Comparison of ENCODE assay signal across 19 cellular contexts in the genomic region with DNA sequence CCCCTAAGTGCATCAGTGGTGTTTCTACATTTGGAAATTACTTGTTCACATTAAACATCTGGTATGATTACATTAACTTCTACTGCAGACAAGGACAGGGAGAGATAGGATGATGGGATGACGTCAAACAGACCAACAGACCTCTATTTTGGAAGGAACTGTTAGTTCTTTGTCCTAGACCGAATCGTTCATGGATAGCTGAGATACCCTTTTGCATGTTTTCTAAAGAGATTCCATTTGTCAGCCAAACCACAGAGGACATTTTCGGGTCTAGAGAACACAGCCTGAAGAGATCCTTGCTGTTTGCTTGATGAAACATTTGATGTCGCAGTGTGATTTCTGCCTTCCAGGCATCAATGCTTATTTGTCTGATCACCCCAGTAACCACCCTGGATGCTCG. TPM values are rescaled to one million over a fixed set of nuclear protein-coding genes. Genes with fewer than 3 reads are reported as not detected.
DNase-seq lines count a peak whose midpoint lies in the region; ATAC-seq and TF ChIP-seq lines count a peak whose summit lies in the region.
"Had no signal": no experiment of that assay in that cellular context is flagged by ENCODE, and none has a peak within 500 bp of the region (broad histone marks: within the 10 kb centered on the region; RNA-seq: fewer than 3 reads in every experiment).

No MANE protein-coding gene starts in this region.

- no peaks in the 10 kb centered on the region for H3K36me3 ChIP-seq in adipocyte (ENCODE audit: control insufficient read depth, insufficient read depth, low read length, severe bottlenecking)
- no peaks in the 10 kb centered on the region for H3K36me3 ChIP-seq in right atrium auricular region
- H3K36me3 ChIP-seq in tibial artery = no peaks in the 10 kb centered on the region
- H3K36me3 ChIP-seq in gastroesophageal sphincter = no peaks in the 10 kb centered on the region
- H3K36me3 ChIP-seq: Peyer's patch, prostate gland had no signal

- peaks cover 7% of the 10 kb centered on the region for H3K27me3 ChIP-seq in adipocyte (replicated peaks; ENCODE audit: control insufficient read depth, insufficient read depth, low read length)
- H3K27me3 ChIP-seq in right atrium auricular region = no peaks in the 10 kb centered on the region
- no peaks in the 10 kb centered on the region for H3K27me3 ChIP-seq in tibial artery
- no peaks in the 10 kb centered on the region for H3K27me3 ChIP-seq in gastroesophageal sphincter
- H3K27me3 ChIP-seq: Peyer's patch, testis had no signal

- ATAC-seq in gastroesophageal sphincter (no peak), GM18867 (IDR thresholded peaks at IDR 0.05; ENCODE audit: unreplicated experiment) (no peak)
- ATAC-seq: mucosa of descending colon; stimulated activated naive B cell treated with anti-CD40 and anti-IgM and Interleukin-4, amounts not matched to agents 10 μg/mL and 1 μg/mL and 100 μg/mL, for 72 hours had no signal

- no peaks in the 10 kb centered on the region for H3K4me1 ChIP-seq in adipocyte (ENCODE audit: control insufficient read depth, insufficient read depth, low read length)
- H3K4me1 ChIP-seq in right atrium auricular region = peaks cover 0 to 34% of the 10 kb centered on the region in 2 donors
- no peaks in the 10 kb centered on the region for H3K4me1 ChIP-seq in tibial artery
- H3K4me1 ChIP-seq in gastroesophageal sphincter = no peaks in the 10 kb centered on the region
- H3K4me1 ChIP-seq: Peyer's patch, prostate gland, testis had no signal

- intact Hi-C loops in tibial artery (cut with DNase I; ENCODE audit: low total_unique reads) = no loop called here

- no peak for TF ChIP-seq POLR2A in gastroesophageal sphincter (IDR thresholded peaks at IDR 0.05)

- H3K27ac ChIP-seq in right atrium auricular region = peak overlapping the region; percentile 39 to 56
- H3K27ac ChIP-seq in tibial artery = no peak overlapping the region
- no peak overlapping the region for H3K27ac ChIP-seq in gastroesophageal sphincter
- H3K27ac ChIP-seq: C4-2B, prostate gland had no signal

- DNase-seq in EH (ENCODE audit: low read depth) = peak; percentile 81
- peak; percentile 55 for DNase-seq in adipocyte (ENCODE audit: low read depth)
- DNase-seq in fibroblast of mammary gland (ENCODE audit: low read depth) = peak; percentile 57
- DNase-seq in right atrium auricular region (ENCODE audit: low spot score) = no peak
- no peak for DNase-seq in tibial artery
- DNase-seq in NCI-H345 (lab: John Stamatoyannopoulos, UW) = no peak
- DNase-seq: ACHN; activated effector memory CD4-positive, alpha-beta T cell treated with Interleukin-2 at 50 U/mL for 16 hours; mucosa of descending colon; NCI-H1092; Peyer's patch; small intestine; stimulated activated CD4-positive, alpha-beta T cell treated with anti-CD3 and anti-CD28 coated beads, Interleukin-2, amount 100 ng/mL, for 48 hours; stimulated activated naive B cell treated with anti-CD40 and anti-IgM and Interleukin-4, amounts not matched to agents 10 μg/mL and 1 μg/mL and 100 μg/mL, for 72 hours; testis had no signal

- no peaks in the 10 kb centered on the region for H3K9me3 ChIP-seq in adipocyte (ENCODE audit: control insufficient read depth, low read length)
- H3K9me3 ChIP-seq in right atrium auricular region = no peaks in the 10 kb centered on the region
- no peaks in the 10 kb centered on the region for H3K9me3 ChIP-seq in tibial artery
- H3K9me3 ChIP-seq in gastroesophageal sphincter = no peaks in the 10 kb centered on the region
- H3K9me3 ChIP-seq: mucosa of descending colon, Peyer's patch, prostate gland, testis had no signal

- H3K9ac ChIP-seq in adipocyte (ENCODE audit: low read length) = no peak overlapping the region

- 25 to 67% methylated on average over 3 to 5 of the region's 6 CpGs for WGBS in gastroesophageal sphincter (ENCODE audit: low coverage in 1 of 2), 2 donors

- no peak for TF ChIP-seq EP300 in gastroesophageal sphincter (IDR thresholded peaks at IDR 0.05)

- H3K4me3 ChIP-seq in adipocyte (ENCODE audit: low read length) = no peak overlapping the region
- H3K4me3 ChIP-seq in fibroblast of mammary gland (ENCODE audit: control insufficient read depth, low read depth, low read length) = no peak overlapping the region
- no peak overlapping the region for H3K4me3 ChIP-seq in right atrium auricular region
- H3K4me3 ChIP-seq in tibial artery = no peak overlapping the region
- no peak overlapping the region for H3K4me3 ChIP-seq in gastroesophageal sphincter
- H3K4me3 ChIP-seq: mucosa of descending colon, Peyer's patch, prostate gland, testis had no signal

- TF ChIP-seq CTCF in fibroblast of mammary gland (conservative IDR thresholded peaks at IDR 0.05; ENCODE audit: control insufficient read depth, insufficient read depth, low read depth, low read length) (no peak), right atrium auricular region (IDR thresholded peaks at IDR 0.05) (no peak), tibial artery (IDR thresholded peaks at IDR 0.05) (no peak), gastroesophageal sphincter (IDR thresholded peaks at IDR 0.05) (no peak)

RNA-seq across cellular contexts. Expression of a gene that starts 27.7 kb away (rescaled TPM):
- 10 to 100 TPM; 33.6 to 50.5 TPM for total RNA-seq in right atrium auricular region
- total RNA-seq in gastroesophageal sphincter = 10 to 100 TPM; 12.1 to 22.3 (median 18.3) TPM

RNA-seq across cellular contexts. Expression of a gene that starts 56.1 kb away (rescaled TPM):
- total RNA-seq in right atrium auricular region (1 to 10 TPM; 2.4 to 2.9 TPM), gastroesophageal sphincter (1 to 10 TPM; 3.1 to 5.7 (median 5.5) TPM)

Comparison
In these comparisons a context has a peak if more than half of its experiments do, and no peak if none do; other contexts are left out.
1. DNase-seq: peak in EH (single experiment), adipocyte (single experiment) and fibroblast of mammary gland (single experiment); none in right atrium auricular region (single experiment), tibial artery (0 of 2) and NCI-H345 (single experiment).
2. H3K27ac ChIP-seq: peak in right atrium auricular region (2 of 2); none in tibial artery (0 of 2) and gastroesophageal sphincter (0 of 4).